In the genomic region with DNA sequence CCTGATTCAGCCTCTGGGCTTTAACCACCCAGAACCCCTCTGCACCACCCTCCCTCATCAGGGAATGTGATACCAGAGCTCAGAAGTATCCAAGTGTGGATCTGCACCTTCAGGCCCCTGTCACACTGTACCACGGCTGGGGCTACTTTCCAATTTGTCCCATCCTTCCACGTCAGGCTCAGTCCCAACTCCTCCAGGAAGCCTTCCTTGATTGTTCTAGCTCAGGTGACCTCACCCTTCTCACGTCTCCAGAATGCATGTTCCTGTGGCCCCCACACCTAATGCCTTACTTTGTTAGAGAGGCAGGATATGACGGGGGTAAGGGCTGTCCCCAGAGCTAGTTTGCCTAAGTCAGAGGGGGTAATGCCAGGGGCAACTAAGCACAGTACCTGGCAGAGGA, we compare ENCODE assay signal across 23 cellular contexts.
"Had no signal": no experiment of that assay in that cellular context is flagged by ENCODE, and none has a peak within 500 bp of the region (broad histone marks: within the 10 kb centered on the region; RNA-seq: fewer than 3 reads in every experiment).

No MANE protein-coding gene starts in this region.

- DNase-seq: naive thymus-derived CD4-positive, alpha-beta T cell; natural killer cell; occipital lobe; ovary; posterior cingulate gyrus; psoas muscle; right cardiac atrium; right lobe of liver; sigmoid colon; small intestine; stimulated activated CD4-positive, alpha-beta T cell treated with anti-CD3 and anti-CD28 coated beads, Interleukin-15, amount 100 ng/mL, for 24 hours; stimulated activated CD4-positive, alpha-beta T cell treated with anti-CD3 and anti-CD28 coated beads, Interleukin-2, amount 100 ng/mL, for 24 hours; stimulated activated CD4-positive, alpha-beta T cell treated with anti-CD3 and anti-CD28 coated beads, Interleukin-2, amount 100 ng/mL, for 48 hours; stimulated activated CD4-positive, alpha-beta T cell treated with anti-CD3 and anti-CD28 coated beads, Interleukin-4, amount 100 ng/mL, for 24 hours; stimulated activated naive B cell treated with anti-CD40 and anti-IgM and Interleukin-4, amounts not matched to agents 10 μg/mL and 1 μg/mL and 100 μg/mL, for 72 hours; stimulated activated naive CD4-positive, alpha-beta T cell treated with Interleukin-2 at 50 U/mL for 16 hours; stomach; tibial artery; transverse colon; upper lobe of left lung; uterus had no signal

- H3K4me3 ChIP-seq: neural progenitor cell, ovary, psoas muscle, right lobe of liver, sigmoid colon, stomach, tibial artery, transverse colon, upper lobe of left lung, uterus had no signal

- ATAC-seq: psoas muscle; right cardiac atrium; stimulated activated naive B cell treated with anti-CD40 and anti-IgM and Interleukin-4, amounts not matched to agents 10 μg/mL and 1 μg/mL and 100 μg/mL, for 72 hours had no signal

- H3K4me1 ChIP-seq: neural progenitor cell, parathyroid adenoma, psoas muscle, right lobe of liver, sigmoid colon, tibial artery, uterus had no signal

- H3K4me2 ChIP-seq: neural progenitor cell had no signal

- H2AFZ ChIP-seq: neural progenitor cell, parathyroid adenoma had no signal

- H3K36me3 ChIP-seq: neural progenitor cell, ovary, right lobe of liver, sigmoid colon, stomach, tibial artery, transverse colon, upper lobe of left lung, uterus had no signal

- H3K27ac ChIP-seq: neural progenitor cell, ovary, parathyroid adenoma, psoas muscle, right lobe of liver, sigmoid colon, tibial artery, uterus had no signal

- H3K27me3 ChIP-seq: neural progenitor cell, ovary, right lobe of liver, sigmoid colon, stomach, tibial artery, transverse colon, upper lobe of left lung, uterus had no signal

- H3K9ac ChIP-seq: neural progenitor cell, parathyroid adenoma had no signal

- H3K9me3 ChIP-seq: ovary, psoas muscle, right lobe of liver, sigmoid colon, stomach, tibial artery, transverse colon, upper lobe of left lung, uterus had no signal
